19 cellular contexts compared by ENCODE assay signal in the genomic region with DNA sequence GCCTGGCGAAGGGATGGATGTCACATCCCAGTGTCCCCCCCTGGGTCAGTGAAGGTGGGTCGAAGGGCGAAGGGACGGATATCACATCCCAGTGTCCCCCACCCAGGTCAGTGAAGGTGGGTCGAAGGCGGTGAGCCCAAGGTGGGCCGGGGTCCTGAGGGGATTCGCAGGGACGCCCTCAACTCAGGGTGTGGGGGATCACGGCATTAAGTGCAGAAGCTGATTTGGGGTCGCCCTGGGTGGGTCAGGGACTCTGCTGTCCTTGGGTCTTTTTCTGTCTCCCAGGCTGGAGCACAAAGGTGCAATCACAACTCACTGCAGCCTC. TPM values are rescaled to one million over a fixed set of nuclear protein-coding genes. Genes with fewer than 3 reads are reported as not detected.
"Had no signal": no experiment of that assay in that cellular context is flagged by ENCODE, and none has a peak within 500 bp of the region (broad histone marks: within the 10 kb centered on the region; RNA-seq: fewer than 3 reads in every experiment).

No MANE protein-coding gene starts in this region.

- H3K36me3 ChIP-seq: brain microvascular endothelial cell, suprapubic skin had no signal

- ATAC-seq: activated CD4-positive, alpha-beta T cell treated with anti-CD3 and anti-CD28 coated beads for 36 hours; activated naive CD8-positive, alpha-beta T cell treated with anti-CD3 and anti-CD28 coated beads, Interleukin-2, amount 50 U/mL, for 24 hours; activated T-helper 17 cell treated with anti-CD3 and anti-CD28 coated beads, Interleukin-2, amount 50 U/mL, for 72 hours; stimulated activated naive CD8-positive, alpha-beta T cell treated with anti-CD3 and anti-CD28 coated beads, Interleukin-15, Interleukin-2, amounts not matched to agents 100 U/mL and 50 U/mL, for 24 hours had no signal

- DNase-seq: activated CD4-positive, alpha-beta T cell treated with anti-CD3 and anti-CD28 coated beads for 36 hours; activated CD4-positive, alpha-beta T cell treated with anti-CD3 and anti-CD28 coated beads, Interleukin-2, amount 50 U/mL, for 48 hours; activated naive CD4-positive, alpha-beta T cell treated with anti-CD3 and anti-CD28 coated beads for 36 hours; activated naive CD8-positive, alpha-beta T cell treated with anti-CD3 and anti-CD28 coated beads, Interleukin-2, amount 50 U/mL, for 24 hours; activated T-cell treated with anti-CD3 and anti-CD28 coated beads for 4 hours; anterior cingulate cortex; brain microvascular endothelial cell; cortex of kidney; effector CD4-positive, alpha-beta T cell; nucleus accumbens; retina; stimulated activated CD4-positive, alpha-beta T cell treated with anti-CD3 and anti-CD28 coated beads, Interleukin-2, amount 100 ng/mL, for 24 hours; stimulated activated naive CD8-positive, alpha-beta T cell treated with anti-CD3 and anti-CD28 coated beads, Interleukin-15, Interleukin-2, amounts not matched to agents 100 U/mL and 50 U/mL, for 24 hours; trophoblast cell had no signal

- H3K27me3 ChIP-seq: brain microvascular endothelial cell, heart right ventricle, suprapubic skin had no signal

- H3K4me3 ChIP-seq: heart right ventricle, suprapubic skin had no signal

- H3K9me3 ChIP-seq: heart right ventricle, suprapubic skin had no signal

- H3K27ac ChIP-seq: brain microvascular endothelial cell, heart right ventricle, suprapubic skin had no signal

- H3K4me1 ChIP-seq: suprapubic skin had no signal

RNA-seq across cellular contexts. Expression of a gene that starts 50.4 kb away (rescaled TPM):
- total RNA-seq: activated CD4-positive, alpha-beta T cell treated with anti-CD3 and anti-CD28 coated beads for 36 hours; activated naive CD4-positive, alpha-beta T cell treated with anti-CD3 and anti-CD28 coated beads for 36 hours; activated T-helper 17 cell treated with anti-CD3 and anti-CD28 coated beads, Interleukin-2, amount 50 U/mL, for 72 hours; frontal cortex; heart right ventricle; lung microvascular endothelial cell had no signal
- polyA plus RNA-seq: heart right ventricle had no signal
